ENCODE assay signal across 1 cellular context in the genomic region with DNA sequence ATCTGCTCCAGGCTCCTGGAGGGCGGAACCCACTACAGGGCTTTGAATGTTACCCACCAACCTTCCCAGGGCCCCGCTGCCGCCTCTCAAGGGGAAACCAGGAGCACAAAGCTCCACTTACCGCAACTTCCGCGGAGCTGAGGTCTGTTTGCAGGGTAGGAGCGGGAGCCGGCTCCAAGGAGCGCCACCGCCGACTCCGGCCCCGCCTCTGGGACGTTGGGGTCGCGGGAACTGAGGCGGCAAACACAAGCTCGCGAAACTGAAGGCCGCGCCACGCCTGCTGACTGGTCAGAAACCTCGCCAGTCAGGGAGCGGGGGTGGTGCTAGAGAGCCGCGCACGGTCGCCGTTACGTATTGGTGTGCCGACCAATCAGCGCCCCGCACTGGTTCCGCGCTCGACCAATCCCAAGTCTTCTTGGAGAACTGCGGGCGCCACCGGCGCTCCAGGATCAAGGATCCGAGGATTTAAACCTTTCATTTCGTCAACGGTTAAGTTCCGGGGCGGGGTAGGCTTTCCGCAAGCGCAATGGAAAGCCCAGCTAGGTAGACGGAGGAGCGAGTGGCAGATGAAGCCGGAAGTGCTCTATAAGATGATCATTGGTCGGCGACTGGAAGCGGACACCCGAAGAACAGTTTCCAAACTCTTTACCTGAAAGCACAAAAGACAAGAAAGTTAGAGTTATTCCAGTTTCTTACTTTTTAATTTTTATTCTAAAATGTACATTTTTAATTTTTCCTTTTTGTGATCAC.
TF ChIP-seq lines count a peak whose summit lies in the region.

A gene (minus strand): TSS at position 233 of the 750 bp plus-strand sequence. CDS start 3,828 bp downstream, outside the sequence.

TF ChIP-seq in HepG2, 621 proteins besides CTCF, POLR2A, EP300 and RAD21 (continued from another document):
- TF ChIP-seq, protein P1, sequence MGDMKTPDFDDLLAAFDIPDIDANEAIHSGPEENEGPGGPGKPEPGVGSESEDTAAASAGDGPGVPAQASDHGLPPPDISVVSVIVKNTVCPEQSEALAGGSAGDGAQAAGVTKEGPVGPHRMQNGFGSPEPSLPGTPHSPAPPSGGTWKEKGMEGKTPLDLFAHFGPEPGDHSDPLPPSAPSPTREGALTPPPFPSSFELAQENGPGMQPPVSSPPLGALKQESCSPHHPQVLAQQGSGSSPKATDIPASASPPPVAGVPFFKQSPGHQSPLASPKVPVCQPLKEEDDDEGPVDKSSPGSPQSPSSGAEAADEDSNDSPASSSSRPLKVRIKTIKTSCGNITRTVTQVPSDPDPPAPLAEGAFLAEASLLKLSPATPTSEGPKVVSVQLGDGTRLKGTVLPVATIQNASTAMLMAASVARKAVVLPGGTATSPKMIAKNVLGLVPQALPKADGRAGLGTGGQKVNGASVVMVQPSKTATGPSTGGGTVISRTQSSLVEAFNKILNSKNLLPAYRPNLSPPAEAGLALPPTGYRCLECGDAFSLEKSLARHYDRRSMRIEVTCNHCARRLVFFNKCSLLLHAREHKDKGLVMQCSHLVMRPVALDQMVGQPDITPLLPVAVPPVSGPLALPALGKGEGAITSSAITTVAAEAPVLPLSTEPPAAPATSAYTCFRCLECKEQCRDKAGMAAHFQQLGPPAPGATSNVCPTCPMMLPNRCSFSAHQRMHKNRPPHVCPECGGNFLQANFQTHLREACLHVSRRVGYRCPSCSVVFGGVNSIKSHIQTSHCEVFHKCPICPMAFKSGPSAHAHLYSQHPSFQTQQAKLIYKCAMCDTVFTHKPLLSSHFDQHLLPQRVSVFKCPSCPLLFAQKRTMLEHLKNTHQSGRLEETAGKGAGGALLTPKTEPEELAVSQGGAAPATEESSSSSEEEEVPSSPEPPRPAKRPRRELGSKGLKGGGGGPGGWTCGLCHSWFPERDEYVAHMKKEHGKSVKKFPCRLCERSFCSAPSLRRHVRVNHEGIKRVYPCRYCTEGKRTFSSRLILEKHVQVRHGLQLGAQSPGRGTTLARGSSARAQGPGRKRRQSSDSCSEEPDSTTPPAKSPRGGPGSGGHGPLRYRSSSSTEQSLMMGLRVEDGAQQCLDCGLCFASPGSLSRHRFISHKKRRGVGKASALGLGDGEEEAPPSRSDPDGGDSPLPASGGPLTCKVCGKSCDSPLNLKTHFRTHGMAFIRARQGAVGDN (CRISPR knock-in tag; IDR thresholded peaks at IDR 0.05), result peak; percentile 78
- TF ChIP-seq BRCA1 (CRISPR knock-in tag; IDR thresholded peaks at IDR 0.05) (no peak), TARDBP (CRISPR knock-in tag; IDR thresholded peaks at IDR 0.05) (peak; percentile 49; the same call in 1 of the 2 replicates), SP1 (IDR thresholded peaks at IDR 0.05) (no peak), SP1 (CRISPR knock-in tag; IDR thresholded peaks at IDR 0.05) (peak; percentile 54; the same call in 1 of the 2 replicates), ZNF737 (CRISPR knock-in tag; IDR thresholded peaks at IDR 0.05; ENCODE audit: borderline replicate concordance) (no peak), ZFP82 (CRISPR knock-in tag; IDR thresholded peaks at IDR 0.05; ENCODE audit: borderline replicate concordance) (no peak), ZNF788 (CRISPR knock-in tag; IDR thresholded peaks at IDR 0.05; ENCODE audit: borderline replicate concordance) (peak; percentile 73; the same call in 1 of the 2 replicates), ZNF605 (CRISPR knock-in tag; IDR thresholded peaks at IDR 0.05) (peak; percentile 53), ERF (CRISPR knock-in tag; IDR thresholded peaks at IDR 0.05) (peak; percentile 12; the same call in 1 of the 2 replicates), ZNF510 (CRISPR knock-in tag; IDR thresholded peaks at IDR 0.05; ENCODE audit: low read depth) (no peak), ZNF44 (CRISPR knock-in tag; IDR thresholded peaks at IDR 0.05) (no peak), NRL (CRISPR knock-in tag; IDR thresholded peaks at IDR 0.05; ENCODE audit: borderline replicate concordance) (peak; percentile 80; the same call in 1 of the 2 replicates), PPARG (CRISPR knock-in tag; conservative IDR thresholded peaks at IDR 0.05) (no peak; the same call in 1 of the 2 replicates)
- TF ChIP-seq, protein P2, sequence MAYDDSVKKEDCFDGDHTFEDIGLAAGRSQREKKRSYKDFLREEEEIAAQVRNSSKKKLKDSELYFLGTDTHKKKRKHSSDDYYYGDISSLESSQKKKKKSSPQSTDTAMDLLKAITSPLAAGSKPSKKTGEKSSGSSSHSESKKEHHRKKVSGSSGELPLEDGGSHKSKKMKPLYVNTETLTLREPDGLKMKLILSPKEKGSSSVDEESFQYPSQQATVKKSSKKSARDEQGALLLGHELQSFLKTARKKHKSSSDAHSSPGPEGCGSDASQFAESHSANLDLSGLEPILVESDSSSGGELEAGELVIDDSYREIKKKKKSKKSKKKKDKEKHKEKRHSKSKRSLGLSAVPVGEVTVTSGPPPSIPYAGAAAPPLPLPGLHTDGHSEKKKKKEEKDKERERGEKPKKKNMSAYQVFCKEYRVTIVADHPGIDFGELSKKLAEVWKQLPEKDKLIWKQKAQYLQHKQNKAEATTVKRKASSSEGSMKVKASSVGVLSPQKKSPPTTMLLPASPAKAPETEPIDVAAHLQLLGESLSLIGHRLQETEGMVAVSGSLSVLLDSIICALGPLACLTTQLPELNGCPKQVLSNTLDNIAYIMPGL (CRISPR knock-in tag; IDR thresholded peaks at IDR 0.05; ENCODE audit: borderline replicate concordance in 1 of 2, low read depth in 1 of 2), result peak in 1 of 2 experiments; percentile 46; a peak in 1 of 4 replicates
- TF ChIP-seq, protein P3, sequence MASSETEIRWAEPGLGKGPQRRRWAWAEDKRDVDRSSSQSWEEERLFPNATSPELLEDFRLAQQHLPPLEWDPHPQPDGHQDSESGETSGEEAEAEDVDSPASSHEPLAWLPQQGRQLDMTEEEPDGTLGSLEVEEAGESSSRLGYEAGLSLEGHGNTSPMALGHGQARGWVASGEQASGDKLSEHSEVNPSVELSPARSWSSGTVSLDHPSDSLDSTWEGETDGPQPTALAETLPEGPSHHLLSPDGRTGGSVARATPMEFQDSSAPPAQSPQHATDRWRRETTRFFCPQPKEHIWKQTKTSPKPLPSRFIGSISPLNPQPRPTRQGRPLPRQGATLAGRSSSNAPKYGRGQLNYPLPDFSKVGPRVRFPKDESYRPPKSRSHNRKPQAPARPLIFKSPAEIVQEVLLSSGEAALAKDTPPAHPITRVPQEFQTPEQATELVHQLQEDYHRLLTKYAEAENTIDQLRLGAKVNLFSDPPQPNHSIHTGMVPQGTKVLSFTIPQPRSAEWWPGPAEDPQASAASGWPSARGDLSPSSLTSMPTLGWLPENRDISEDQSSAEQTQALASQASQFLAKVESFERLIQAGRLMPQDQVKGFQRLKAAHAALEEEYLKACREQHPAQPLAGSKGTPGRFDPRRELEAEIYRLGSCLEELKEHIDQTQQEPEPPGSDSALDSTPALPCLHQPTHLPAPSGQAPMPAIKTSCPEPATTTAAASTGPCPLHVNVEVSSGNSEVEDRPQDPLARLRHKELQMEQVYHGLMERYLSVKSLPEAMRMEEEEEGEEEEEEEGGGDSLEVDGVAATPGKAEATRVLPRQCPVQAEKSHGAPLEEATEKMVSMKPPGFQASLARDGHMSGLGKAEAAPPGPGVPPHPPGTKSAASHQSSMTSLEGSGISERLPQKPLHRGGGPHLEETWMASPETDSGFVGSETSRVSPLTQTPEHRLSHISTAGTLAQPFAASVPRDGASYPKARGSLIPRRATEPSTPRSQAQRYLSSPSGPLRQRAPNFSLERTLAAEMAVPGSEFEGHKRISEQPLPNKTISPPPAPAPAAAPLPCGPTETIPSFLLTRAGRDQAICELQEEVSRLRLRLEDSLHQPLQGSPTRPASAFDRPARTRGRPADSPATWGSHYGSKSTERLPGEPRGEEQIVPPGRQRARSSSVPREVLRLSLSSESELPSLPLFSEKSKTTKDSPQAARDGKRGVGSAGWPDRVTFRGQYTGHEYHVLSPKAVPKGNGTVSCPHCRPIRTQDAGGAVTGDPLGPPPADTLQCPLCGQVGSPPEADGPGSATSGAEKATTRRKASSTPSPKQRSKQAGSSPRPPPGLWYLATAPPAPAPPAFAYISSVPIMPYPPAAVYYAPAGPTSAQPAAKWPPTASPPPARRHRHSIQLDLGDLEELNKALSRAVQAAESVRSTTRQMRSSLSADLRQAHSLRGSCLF (CRISPR knock-in tag; IDR thresholded peaks at IDR 0.05; ENCODE audit: borderline replicate concordance), result no peak
- TF ChIP-seq, protein P4, sequence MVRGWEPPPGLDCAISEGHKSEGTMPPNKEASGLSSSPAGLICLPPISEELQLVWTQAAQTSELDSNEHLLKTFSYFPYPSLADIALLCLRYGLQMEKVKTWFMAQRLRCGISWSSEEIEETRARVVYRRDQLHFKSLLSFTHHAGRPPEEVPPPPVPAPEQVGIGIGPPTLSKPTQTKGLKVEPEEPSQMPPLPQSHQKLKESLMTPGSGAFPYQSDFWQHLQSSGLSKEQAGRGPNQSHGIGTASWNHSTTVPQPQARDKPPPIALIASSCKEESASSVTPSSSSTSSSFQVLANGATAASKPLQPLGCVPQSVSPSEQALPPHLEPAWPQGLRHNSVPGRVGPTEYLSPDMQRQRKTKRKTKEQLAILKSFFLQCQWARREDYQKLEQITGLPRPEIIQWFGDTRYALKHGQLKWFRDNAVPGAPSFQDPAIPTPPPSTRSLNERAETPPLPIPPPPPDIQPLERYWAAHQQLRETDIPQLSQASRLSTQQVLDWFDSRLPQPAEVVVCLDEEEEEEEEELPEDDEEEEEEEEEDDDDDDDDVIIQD (CRISPR knock-in tag; IDR thresholded peaks at IDR 0.05; ENCODE audit: low read depth), result peak; percentile 78; the same call in 1 of the 2 replicates
- TF ChIP-seq, protein P5, sequence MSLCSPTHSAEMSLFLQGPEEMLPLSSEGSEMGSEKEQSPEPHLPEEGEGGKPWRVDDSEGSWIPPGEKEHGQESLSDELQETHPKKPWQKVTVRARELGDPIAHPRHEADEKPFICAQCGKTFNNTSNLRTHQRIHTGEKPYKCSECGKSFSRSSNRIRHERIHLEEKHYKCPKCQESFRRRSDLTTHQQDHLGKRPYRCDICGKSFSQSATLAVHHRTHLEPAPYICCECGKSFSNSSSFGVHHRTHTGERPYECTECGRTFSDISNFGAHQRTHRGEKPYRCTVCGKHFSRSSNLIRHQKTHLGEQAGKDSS (CRISPR knock-in tag; IDR thresholded peaks at IDR 0.05; ENCODE audit: borderline replicate concordance, low read depth), result no peak
- TF ChIP-seq, protein P6, sequence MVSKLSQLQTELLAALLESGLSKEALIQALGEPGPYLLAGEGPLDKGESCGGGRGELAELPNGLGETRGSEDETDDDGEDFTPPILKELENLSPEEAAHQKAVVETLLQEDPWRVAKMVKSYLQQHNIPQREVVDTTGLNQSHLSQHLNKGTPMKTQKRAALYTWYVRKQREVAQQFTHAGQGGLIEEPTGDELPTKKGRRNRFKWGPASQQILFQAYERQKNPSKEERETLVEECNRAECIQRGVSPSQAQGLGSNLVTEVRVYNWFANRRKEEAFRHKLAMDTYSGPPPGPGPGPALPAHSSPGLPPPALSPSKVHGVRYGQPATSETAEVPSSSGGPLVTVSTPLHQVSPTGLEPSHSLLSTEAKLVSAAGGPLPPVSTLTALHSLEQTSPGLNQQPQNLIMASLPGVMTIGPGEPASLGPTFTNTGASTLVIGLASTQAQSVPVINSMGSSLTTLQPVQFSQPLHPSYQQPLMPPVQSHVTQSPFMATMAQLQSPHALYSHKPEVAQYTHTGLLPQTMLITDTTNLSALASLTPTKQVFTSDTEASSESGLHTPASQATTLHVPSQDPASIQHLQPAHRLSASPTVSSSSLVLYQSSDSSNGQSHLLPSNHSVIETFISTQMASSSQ (IDR thresholded peaks at IDR 0.05; ENCODE audit: low read depth), result no peak
- TF ChIP-seq, protein P6 (CRISPR knock-in tag; IDR thresholded peaks at IDR 0.05; ENCODE audit: borderline replicate concordance), result no peak
- TF ChIP-seq, protein P7, sequence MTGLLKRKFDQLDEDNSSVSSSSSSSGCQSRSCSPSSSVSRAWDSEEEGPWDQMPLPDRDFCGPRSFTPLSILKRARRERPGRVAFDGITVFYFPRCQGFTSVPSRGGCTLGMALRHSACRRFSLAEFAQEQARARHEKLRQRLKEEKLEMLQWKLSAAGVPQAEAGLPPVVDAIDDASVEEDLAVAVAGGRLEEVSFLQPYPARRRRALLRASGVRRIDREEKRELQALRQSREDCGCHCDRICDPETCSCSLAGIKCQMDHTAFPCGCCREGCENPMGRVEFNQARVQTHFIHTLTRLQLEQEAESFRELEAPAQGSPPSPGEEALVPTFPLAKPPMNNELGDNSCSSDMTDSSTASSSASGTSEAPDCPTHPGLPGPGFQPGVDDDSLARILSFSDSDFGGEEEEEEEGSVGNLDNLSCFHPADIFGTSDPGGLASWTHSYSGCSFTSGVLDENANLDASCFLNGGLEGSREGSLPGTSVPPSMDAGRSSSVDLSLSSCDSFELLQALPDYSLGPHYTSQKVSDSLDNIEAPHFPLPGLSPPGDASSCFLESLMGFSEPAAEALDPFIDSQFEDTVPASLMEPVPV (CRISPR knock-in tag; IDR thresholded peaks at IDR 0.05), result peak; percentile 95
- TF ChIP-seq, protein P8, sequence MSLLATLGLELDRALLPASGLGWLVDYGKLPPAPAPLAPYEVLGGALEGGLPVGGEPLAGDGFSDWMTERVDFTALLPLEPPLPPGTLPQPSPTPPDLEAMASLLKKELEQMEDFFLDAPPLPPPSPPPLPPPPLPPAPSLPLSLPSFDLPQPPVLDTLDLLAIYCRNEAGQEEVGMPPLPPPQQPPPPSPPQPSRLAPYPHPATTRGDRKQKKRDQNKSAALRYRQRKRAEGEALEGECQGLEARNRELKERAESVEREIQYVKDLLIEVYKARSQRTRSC (CRISPR knock-in tag; IDR thresholded peaks at IDR 0.05; ENCODE audit: low read depth), result no peak
